Comparison of ENCODE assay signal across 26 cellular contexts in genomic region chr20:25511183-25511582, GRCh38.
DNase-seq lines count a peak whose midpoint lies in the region; ATAC-seq and TF ChIP-seq lines count a peak whose summit lies in the region.
"Had no signal": no experiment of that assay in that cellular context is flagged by ENCODE, and none has a peak within 500 bp of the region (broad histone marks: within the 10 kb centered on the region; RNA-seq: fewer than 3 reads in every experiment).

No MANE protein-coding gene starts in this region.

- no peak for ATAC-seq in GM21723 (IDR thresholded peaks at IDR 0.05; ENCODE audit: unreplicated experiment)
- ATAC-seq in HG03342 (IDR thresholded peaks at IDR 0.05; ENCODE audit: unreplicated experiment) = no peak
- ATAC-seq: GM12878 had no signal

- H3K4me1 Mint-ChIP-seq in endodermal cell = no peaks in the 10 kb centered on the region
- no peaks in the 10 kb centered on the region for H3K4me1 Mint-ChIP-seq in neural crest cell
- no peaks in the 10 kb centered on the region for H3K4me1 Mint-ChIP-seq in progenitor cell of endocrine pancreas (ENCODE audit: low read depth)
- H3K4me1 Mint-ChIP-seq: CD14-positive monocyte; CD4-positive, alpha-beta memory T cell; CD4-positive, CD25-positive, alpha-beta regulatory T cell; CD8-positive, alpha-beta memory T cell had no signal

- TF ChIP-seq CTCF in endodermal cell (conservative IDR thresholded peaks at IDR 0.05) = no peak
- TF ChIP-seq CTCF in neural crest cell (conservative IDR thresholded peaks at IDR 0.05) = no peak
- no peak for TF ChIP-seq CTCF in progenitor cell of endocrine pancreas (IDR thresholded peaks at IDR 0.05; ENCODE audit: unreplicated experiment)
- no peak for TF ChIP-seq CTCF in GM13977 (IDR thresholded peaks at IDR 0.05; ENCODE audit: extremely low read depth, insufficient read depth, missing control alignments)

- H3K4me3 Mint-ChIP-seq in endodermal cell (no peak overlapping the region), neural crest cell (no peak overlapping the region), progenitor cell of endocrine pancreas (ENCODE audit: low read depth) (no peak overlapping the region)
- H3K4me3 Mint-ChIP-seq: CD14-positive monocyte; CD4-positive, alpha-beta memory T cell; CD4-positive, CD25-positive, alpha-beta regulatory T cell; CD8-positive, alpha-beta memory T cell had no signal

- no peak overlapping the region for H3K27ac ChIP-seq in endodermal cell (ENCODE audit: low read depth, low read length)
- H3K27ac ChIP-seq: BLaER1 had no signal

- H3K4me1 ChIP-seq in endodermal cell (ENCODE audit: control insufficient read depth, insufficient read depth, low read length) = peaks cover 3% of the 10 kb centered on the region
- H3K4me1 ChIP-seq: BE2C had no signal

- in situ Hi-C loops in GM13977 (cut with MboI; ENCODE audit: low pct_unique_long_range_greater_than_20kb, low sequenced_read_pairs, unreplicated experiment) = no loop called here

- no peaks in the 10 kb centered on the region for H3K27me3 Mint-ChIP-seq in endodermal cell (ENCODE audit: insufficient read depth)
- H3K27me3 Mint-ChIP-seq in neural crest cell (ENCODE audit: low read depth) = no peaks in the 10 kb centered on the region
- H3K27me3 Mint-ChIP-seq in progenitor cell of endocrine pancreas = no peaks in the 10 kb centered on the region
- H3K27me3 Mint-ChIP-seq: CD4-positive, alpha-beta memory T cell had no signal

- H3K9me3 Mint-ChIP-seq in endodermal cell (peaks cover 28% of the 10 kb centered on the region), neural crest cell (peaks cover 17% of the 10 kb centered on the region), progenitor cell of endocrine pancreas (ENCODE audit: low read depth) (peaks cover 23% of the 10 kb centered on the region)

- peaks cover 27% of the 10 kb centered on the region for H3K9me3 ChIP-seq in endodermal cell (ENCODE audit: control insufficient read depth, low read length)

- H3K27ac Mint-ChIP-seq in endodermal cell = peak overlapping the region; percentile 41
- H3K27ac Mint-ChIP-seq in neural crest cell (ENCODE audit: unreplicated experiment) = peak overlapping the region; percentile 43
- peak overlapping the region; percentile 56 for H3K27ac Mint-ChIP-seq in progenitor cell of endocrine pancreas
- H3K27ac Mint-ChIP-seq: CD14-positive monocyte; CD4-positive, alpha-beta memory T cell; CD4-positive, CD25-positive, alpha-beta regulatory T cell; CD8-positive, alpha-beta memory T cell had no signal

- H3K36me3 Mint-ChIP-seq in endodermal cell (ENCODE audit: low read depth) (peaks cover 91% of the 10 kb centered on the region), neural crest cell (ENCODE audit: low read depth) (peaks cover 59% of the 10 kb centered on the region), progenitor cell of endocrine pancreas (ENCODE audit: insufficient read depth) (peaks cover 59% of the 10 kb centered on the region)
- H3K36me3 Mint-ChIP-seq: CD14-positive monocyte had no signal

- H3K27me3 ChIP-seq in endodermal cell (ENCODE audit: control insufficient read depth, insufficient read depth, low read length, poor library complexity, severe bottlenecking) = no peaks in the 10 kb centered on the region
- H3K27me3 ChIP-seq: BE2C, BLaER1 had no signal

- DNase-seq in endodermal cell = no peak
- DNase-seq in islet precursor cell = peak; percentile 32
- DNase-seq in neural crest cell (ENCODE audit: low read depth, low spot score) = no peak
- no peak for DNase-seq in progenitor cell of endocrine pancreas (ENCODE audit: low spot score, unreplicated experiment)
- no peak for DNase-seq in pons (ENCODE audit: low spot score)
- no peak for DNase-seq in GM13977 (ENCODE audit: low spot score)
- DNase-seq: 8988T; ACHN; BE2C; C1 segment of cervical spinal cord; CD4-positive, alpha-beta memory T cell; CD4-positive, CD25-positive, alpha-beta regulatory T cell; CD8-positive, alpha-beta memory T cell; COR-L47; DMS 273 treated with DMSO at 0.1 percent for 48 hours; DMS153; DMS53; DMS79; DND-41; EL; GDM1 had no signal

- no peak overlapping the region for H3K9ac ChIP-seq in endodermal cell (ENCODE audit: extremely low read depth, low read length, poor library complexity, severe bottlenecking)
- H3K9ac ChIP-seq: BLaER1 had no signal

- H3K36me3 ChIP-seq in endodermal cell (ENCODE audit: control insufficient read depth, insufficient read depth, low read length) = peaks cover 100% of the 10 kb centered on the region
- H3K36me3 ChIP-seq: BE2C had no signal

- no peak overlapping the region for H3K4me3 ChIP-seq in endodermal cell (ENCODE audit: low read length)
- H3K4me3 ChIP-seq: BLaER1, GM12878 had no signal

- WGBS in endodermal cell (ENCODE audit: insufficient coverage in 1 of 2, insufficient read length in 1 of 2), 2 experiments = 90 to 95% methylated on average over 7 to 10 of the region's 10 CpGs
